In the genomic region with DNA sequence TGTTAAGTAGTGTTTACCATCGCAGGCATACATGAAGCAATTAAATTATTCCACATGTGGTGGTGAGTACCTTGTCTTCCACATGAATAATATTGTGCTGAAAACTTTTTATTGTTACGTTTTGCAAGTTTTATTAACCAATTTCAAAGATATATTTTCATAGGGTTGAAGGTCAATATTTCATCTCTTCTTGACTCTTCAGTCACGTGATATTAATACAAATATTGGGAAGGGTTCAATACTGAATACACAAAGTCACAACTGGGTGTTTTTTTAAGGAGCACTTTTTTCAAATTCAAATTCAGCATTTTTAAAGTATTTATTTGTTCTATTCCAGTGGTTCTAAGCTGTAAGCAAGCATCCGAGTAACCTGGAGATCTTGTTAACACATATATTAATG, we compare ENCODE assay signal across 26 cellular contexts.
"Had no signal": no experiment of that assay in that cellular context is flagged by ENCODE, and none has a peak within 500 bp of the region (broad histone marks: within the 10 kb centered on the region; RNA-seq: fewer than 3 reads in every experiment).

No MANE protein-coding gene starts in this region.

- H3K4me1 ChIP-seq: suprapubic skin, testis, thyroid gland, tibial artery, tibial nerve, transverse colon, upper lobe of left lung, upper lobe of right lung, uterus, vagina had no signal

- H3K27me3 ChIP-seq: suprapubic skin, testis, thyroid gland, tibial artery, tibial nerve, transverse colon, upper lobe of left lung, upper lobe of right lung, uterus, vagina had no signal

- FAIRE-seq: urothelium cell line had no signal

- H3K36me3 ChIP-seq: suprapubic skin, thoracic aorta, thyroid gland, tibial artery, tibial nerve, transverse colon, upper lobe of left lung, upper lobe of right lung, uterus, vagina had no signal

- ATAC-seq: stimulated activated effector memory CD8-positive, alpha-beta T cell treated with anti-CD3 and anti-CD28 coated beads, Interleukin-12 subunit alpha, Interleukin-12 subunit beta, amount 100 ng/mL, for 72 hours; stimulated activated memory B cell treated with anti-CD40 and anti-IgM and Interleukin-4, amounts not matched to agents 10 μg/mL and 1 μg/mL and 100 μg/mL, for 72 hours; stimulated activated naive B cell treated with anti-CD40 and anti-IgM and Interleukin-4, amounts not matched to agents 10 μg/mL and 1 μg/mL and 100 μg/mL, for 72 hours; stimulated activated naive CD8-positive, alpha-beta T cell treated with anti-CD3 and anti-CD28 coated beads, Interleukin-15, amount 100 ng/mL, for 72 hours; stimulated activated naive CD8-positive, alpha-beta T cell treated with anti-CD3 and anti-CD28 coated beads, Interleukin-15, Interleukin-2, amounts not matched to agents 100 U/mL and 50 U/mL, for 24 hours; upper lobe of right lung had no signal

- H3K4me3 ChIP-seq: suprapubic skin, testis, thoracic aorta, thyroid gland, tibial artery, tibial nerve, transverse colon, upper lobe of left lung, upper lobe of right lung, uterus, vagina had no signal

- DNase-seq: stimulated activated CD4-positive, alpha-beta T cell treated with anti-CD3 and anti-CD28 coated beads, Interleukin-2, amount 100 ng/mL, for 48 hours; stimulated activated CD4-positive, alpha-beta T cell treated with anti-CD3 and anti-CD28 coated beads, Interleukin-4, amount 100 ng/mL, for 1 hour; stimulated activated CD4-positive, alpha-beta T cell treated with anti-CD3 and anti-CD28 coated beads, Interleukin-4, amount 100 ng/mL, for 24 hours; stimulated activated CD4-positive, alpha-beta T cell treated with anti-CD3 and anti-CD28 coated beads, Interleukin-4, amount 100 ng/mL, for 4 hours; stimulated activated CD8-positive, alpha-beta memory T cell treated with anti-CD3 and anti-CD28 coated beads, Interleukin-4, amount 100 ng/mL, for 48 hours; stimulated activated naive B cell treated with anti-CD40 and anti-IgM and Interleukin-4, amounts not matched to agents 10 μg/mL and 1 μg/mL and 100 μg/mL, for 72 hours; stimulated activated naive CD4-positive, alpha-beta T cell; stimulated activated naive CD4-positive, alpha-beta T cell treated with Interleukin-2 at 50 U/mL for 16 hours; stimulated activated naive CD8-positive, alpha-beta T cell treated with anti-CD3 and anti-CD28 coated beads, Interleukin-15, amount 100 ng/mL, for 72 hours; stimulated activated naive CD8-positive, alpha-beta T cell treated with anti-CD3 and anti-CD28 coated beads, Interleukin-15, Interleukin-2, amounts not matched to agents 100 U/mL and 50 U/mL, for 24 hours; substantia nigra; testis; thyroid gland; tibial artery; transverse colon; trophoblast cell; upper lobe of left lung; upper lobe of right lung; uterus had no signal

- H3K9me3 ChIP-seq: suprapubic skin, testis, thoracic aorta, thyroid gland, tibial artery, tibial nerve, transverse colon, upper lobe of left lung, upper lobe of right lung, uterus, vagina had no signal

- H3K27ac ChIP-seq: suprapubic skin, testis, thoracic aorta, thyroid gland, tibial artery, tibial nerve, transverse colon, upper lobe of left lung, upper lobe of right lung, uterus, vagina had no signal
